Comparison of ENCODE assay signal across 2 cellular contexts in the genomic region with DNA sequence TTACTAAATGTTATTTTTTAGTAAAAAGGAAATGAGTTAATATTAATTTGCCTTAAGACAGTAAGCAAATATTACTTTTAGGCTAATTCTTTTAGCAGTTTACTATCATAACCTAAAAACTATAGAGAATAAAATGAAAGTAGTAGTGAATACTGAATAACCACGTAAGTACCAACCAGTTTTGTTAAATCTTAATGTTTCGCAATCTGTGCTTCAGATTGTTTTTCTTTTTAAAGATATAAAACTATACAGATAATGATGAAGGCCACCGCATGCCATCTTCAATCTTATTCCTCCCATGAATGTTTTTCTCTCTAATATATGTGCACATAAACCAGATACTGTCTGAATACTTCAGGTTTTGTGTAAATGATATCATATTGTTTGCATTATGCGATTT.
TF ChIP-seq lines count a peak whose summit lies in the region.

No MANE protein-coding gene starts in this region.

TF ChIP-seq in Ishikawa, 13 proteins besides CTCF, POLR2A, EP300 and RAD21 (continued from another document):
- TF ChIP-seq, protein P1, sequence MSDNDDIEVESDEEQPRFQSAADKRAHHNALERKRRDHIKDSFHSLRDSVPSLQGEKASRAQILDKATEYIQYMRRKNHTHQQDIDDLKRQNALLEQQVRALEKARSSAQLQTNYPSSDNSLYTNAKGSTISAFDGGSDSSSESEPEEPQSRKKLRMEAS (IDR thresholded peaks at IDR 0.05) = no peak
- no peak for TF ChIP-seq NFIC (IDR thresholded peaks at IDR 0.05)

TF ChIP-seq in H1, 55 proteins besides CTCF, POLR2A, EP300 and RAD21 (continued from another document):
- TF ChIP-seq, protein P1 (IDR thresholded peaks at IDR 0.05) = no peak
TF ChIP-seq in H1: peak in this region for 1.
